Comparison of ENCODE assay signal across 1 cellular context in the genomic region with DNA sequence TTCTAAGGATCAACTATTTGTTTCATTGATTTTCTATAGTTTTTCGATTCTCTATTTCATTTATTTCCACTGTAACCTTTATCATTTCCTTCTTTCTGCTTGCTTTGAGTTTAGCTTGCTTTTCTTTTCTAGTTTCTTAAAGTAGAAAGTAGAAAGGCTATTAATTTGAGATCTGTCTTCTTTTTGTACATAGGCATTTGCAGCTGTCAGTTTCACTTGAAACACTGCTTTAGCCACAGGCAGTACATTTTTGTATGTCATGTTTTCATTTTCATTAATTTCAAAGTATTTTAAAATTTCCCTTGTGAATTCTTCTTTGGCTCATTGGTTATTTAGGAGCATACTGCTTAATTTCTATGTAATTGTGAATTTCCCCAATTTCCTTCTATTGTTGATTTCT.
TF ChIP-seq lines count a peak whose summit lies in the region.

No MANE protein-coding gene starts in this region.

TF ChIP-seq in GM12878, 131 proteins besides CTCF, POLR2A, EP300 and RAD21 (continued from another document):
- TF ChIP-seq, protein P1, sequence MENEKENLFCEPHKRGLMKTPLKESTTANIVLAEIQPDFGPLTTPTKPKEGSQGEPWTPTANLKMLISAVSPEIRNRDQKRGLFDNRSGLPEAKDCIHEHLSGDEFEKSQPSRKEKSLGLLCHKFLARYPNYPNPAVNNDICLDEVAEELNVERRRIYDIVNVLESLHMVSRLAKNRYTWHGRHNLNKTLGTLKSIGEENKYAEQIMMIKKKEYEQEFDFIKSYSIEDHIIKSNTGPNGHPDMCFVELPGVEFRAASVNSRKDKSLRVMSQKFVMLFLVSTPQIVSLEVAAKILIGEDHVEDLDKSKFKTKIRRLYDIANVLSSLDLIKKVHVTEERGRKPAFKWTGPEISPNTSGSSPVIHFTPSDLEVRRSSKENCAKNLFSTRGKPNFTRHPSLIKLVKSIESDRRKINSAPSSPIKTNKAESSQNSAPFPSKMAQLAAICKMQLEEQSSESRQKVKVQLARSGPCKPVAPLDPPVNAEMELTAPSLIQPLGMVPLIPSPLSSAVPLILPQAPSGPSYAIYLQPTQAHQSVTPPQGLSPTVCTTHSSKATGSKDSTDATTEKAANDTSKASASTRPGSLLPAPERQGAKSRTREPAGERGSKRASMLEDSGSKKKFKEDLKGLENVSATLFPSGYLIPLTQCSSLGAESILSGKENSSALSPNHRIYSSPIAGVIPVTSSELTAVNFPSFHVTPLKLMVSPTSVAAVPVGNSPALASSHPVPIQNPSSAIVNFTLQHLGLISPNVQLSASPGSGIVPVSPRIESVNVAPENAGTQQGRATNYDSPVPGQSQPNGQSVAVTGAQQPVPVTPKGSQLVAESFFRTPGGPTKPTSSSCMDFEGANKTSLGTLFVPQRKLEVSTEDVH (IDR thresholded peaks at IDR 0.05; ENCODE audit: low read depth, partially characterized antibody): no peak
- TF ChIP-seq SRF (IDR thresholded peaks at IDR 0.05; ENCODE audit: low read depth in 2 of 2, low read length in 2 of 2): no peak
- TF ChIP-seq, protein P2, sequence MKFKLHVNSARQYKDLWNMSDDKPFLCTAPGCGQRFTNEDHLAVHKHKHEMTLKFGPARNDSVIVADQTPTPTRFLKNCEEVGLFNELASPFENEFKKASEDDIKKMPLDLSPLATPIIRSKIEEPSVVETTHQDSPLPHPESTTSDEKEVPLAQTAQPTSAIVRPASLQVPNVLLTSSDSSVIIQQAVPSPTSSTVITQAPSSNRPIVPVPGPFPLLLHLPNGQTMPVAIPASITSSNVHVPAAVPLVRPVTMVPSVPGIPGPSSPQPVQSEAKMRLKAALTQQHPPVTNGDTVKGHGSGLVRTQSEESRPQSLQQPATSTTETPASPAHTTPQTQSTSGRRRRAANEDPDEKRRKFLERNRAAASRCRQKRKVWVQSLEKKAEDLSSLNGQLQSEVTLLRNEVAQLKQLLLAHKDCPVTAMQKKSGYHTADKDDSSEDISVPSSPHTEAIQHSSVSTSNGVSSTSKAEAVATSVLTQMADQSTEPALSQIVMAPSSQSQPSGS (IDR thresholded peaks at IDR 0.05; ENCODE audit: low read length): 0 out of 2 replicates have a peak, but pooled peaks have one; percentile 27
- no peak for TF ChIP-seq EZH2 (IDR thresholded peaks at IDR 0.05; ENCODE audit: borderline replicate concordance, control insufficient read depth, low read depth, low read length)
- no peak for TF ChIP-seq SPI1 (IDR thresholded peaks at IDR 0.05; ENCODE audit: borderline replicate concordance, insufficient read depth, low read depth, low read length)
- TF ChIP-seq, protein P3, sequence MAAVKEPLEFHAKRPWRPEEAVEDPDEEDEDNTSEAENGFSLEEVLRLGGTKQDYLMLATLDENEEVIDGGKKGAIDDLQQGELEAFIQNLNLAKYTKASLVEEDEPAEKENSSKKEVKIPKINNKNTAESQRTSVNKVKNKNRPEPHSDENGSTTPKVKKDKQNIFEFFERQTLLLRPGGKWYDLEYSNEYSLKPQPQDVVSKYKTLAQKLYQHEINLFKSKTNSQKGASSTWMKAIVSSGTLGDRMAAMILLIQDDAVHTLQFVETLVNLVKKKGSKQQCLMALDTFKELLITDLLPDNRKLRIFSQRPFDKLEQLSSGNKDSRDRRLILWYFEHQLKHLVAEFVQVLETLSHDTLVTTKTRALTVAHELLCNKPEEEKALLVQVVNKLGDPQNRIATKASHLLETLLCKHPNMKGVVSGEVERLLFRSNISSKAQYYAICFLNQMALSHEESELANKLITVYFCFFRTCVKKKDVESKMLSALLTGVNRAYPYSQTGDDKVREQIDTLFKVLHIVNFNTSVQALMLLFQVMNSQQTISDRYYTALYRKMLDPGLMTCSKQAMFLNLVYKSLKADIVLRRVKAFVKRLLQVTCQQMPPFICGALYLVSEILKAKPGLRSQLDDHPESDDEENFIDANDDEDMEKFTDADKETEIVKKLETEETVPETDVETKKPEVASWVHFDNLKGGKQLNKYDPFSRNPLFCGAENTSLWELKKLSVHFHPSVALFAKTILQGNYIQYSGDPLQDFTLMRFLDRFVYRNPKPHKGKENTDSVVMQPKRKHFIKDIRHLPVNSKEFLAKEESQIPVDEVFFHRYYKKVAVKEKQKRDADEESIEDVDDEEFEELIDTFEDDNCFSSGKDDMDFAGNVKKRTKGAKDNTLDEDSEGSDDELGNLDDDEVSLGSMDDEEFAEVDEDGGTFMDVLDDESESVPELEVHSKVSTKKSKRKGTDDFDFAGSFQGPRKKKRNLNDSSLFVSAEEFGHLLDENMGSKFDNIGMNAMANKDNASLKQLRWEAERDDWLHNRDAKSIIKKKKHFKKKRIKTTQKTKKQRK (IDR thresholded peaks at IDR 0.05; ENCODE audit: low read depth, low read length): no peak
- peak; percentile 7; the same call in 1 of the 2 replicates for TF ChIP-seq JUNB (IDR thresholded peaks at IDR 0.05)
- TF ChIP-seq FOXM1 (IDR thresholded peaks at IDR 0.05; ENCODE audit: low read depth, low read length): peak; percentile 23; the same call in 1 of the 2 replicates
- no peak for TF ChIP-seq ZNF274 (IDR thresholded peaks at IDR 0.05; ENCODE audit: insufficient read depth, insufficient read length)
- TF ChIP-seq, protein P4, sequence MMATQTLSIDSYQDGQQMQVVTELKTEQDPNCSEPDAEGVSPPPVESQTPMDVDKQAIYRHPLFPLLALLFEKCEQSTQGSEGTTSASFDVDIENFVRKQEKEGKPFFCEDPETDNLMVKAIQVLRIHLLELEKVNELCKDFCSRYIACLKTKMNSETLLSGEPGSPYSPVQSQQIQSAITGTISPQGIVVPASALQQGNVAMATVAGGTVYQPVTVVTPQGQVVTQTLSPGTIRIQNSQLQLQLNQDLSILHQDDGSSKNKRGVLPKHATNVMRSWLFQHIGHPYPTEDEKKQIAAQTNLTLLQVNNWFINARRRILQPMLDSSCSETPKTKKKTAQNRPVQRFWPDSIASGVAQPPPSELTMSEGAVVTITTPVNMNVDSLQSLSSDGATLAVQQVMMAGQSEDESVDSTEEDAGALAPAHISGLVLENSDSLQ (IDR thresholded peaks at IDR 0.05): peak; percentile 68; the same call in 1 of the 2 replicates
- TF ChIP-seq NFIC (IDR thresholded peaks at IDR 0.05; ENCODE audit: low read depth, low read length): peak; percentile 59; the same call in 1 of the 2 replicates
- TF ChIP-seq RUNX3 (IDR thresholded peaks at IDR 0.05; ENCODE audit: low read length): peak; percentile 63
- 0 out of 2 replicates have a peak, but pooled peaks have one; percentile 26 for TF ChIP-seq TCF3 (IDR thresholded peaks at IDR 0.05; ENCODE audit: borderline replicate concordance, insufficient read depth, low read depth, low read length)
- TF ChIP-seq, protein P5, sequence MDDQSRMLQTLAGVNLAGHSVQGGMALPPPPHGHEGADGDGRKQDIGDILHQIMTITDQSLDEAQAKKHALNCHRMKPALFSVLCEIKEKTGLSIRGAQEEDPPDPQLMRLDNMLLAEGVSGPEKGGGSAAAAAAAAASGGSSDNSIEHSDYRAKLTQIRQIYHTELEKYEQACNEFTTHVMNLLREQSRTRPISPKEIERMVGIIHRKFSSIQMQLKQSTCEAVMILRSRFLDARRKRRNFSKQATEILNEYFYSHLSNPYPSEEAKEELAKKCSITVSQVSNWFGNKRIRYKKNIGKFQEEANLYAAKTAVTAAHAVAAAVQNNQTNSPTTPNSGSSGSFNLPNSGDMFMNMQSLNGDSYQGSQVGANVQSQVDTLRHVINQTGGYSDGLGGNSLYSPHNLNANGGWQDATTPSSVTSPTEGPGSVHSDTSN (IDR thresholded peaks at IDR 0.05; ENCODE audit: insufficient replicate concordance, low read depth, low read length): peak; percentile 19
- no peak for TF ChIP-seq SREBF2 (IDR thresholded peaks at IDR 0.05; ENCODE audit: low read length)
- TF ChIP-seq YY1 (IDR thresholded peaks at IDR 0.05; ENCODE audit: low read depth, low read length): no peak
- no peak for TF ChIP-seq SMAD5 (IDR thresholded peaks at IDR 0.05; ENCODE audit: low read depth)
- TF ChIP-seq WRNIP1 (IDR thresholded peaks at IDR 0.05; ENCODE audit: borderline replicate concordance, low read depth, low read length): no peak
- no peak for TF ChIP-seq SUZ12 (IDR thresholded peaks at IDR 0.05; ENCODE audit: unreplicated experiment)
- TF ChIP-seq HDAC6 (IDR thresholded peaks at IDR 0.05; ENCODE audit: unreplicated experiment): no peak
- TF ChIP-seq TARDBP (IDR thresholded peaks at IDR 0.05; ENCODE audit: borderline replicate concordance): no peak
